ENCODE assay signal across 1 cellular context in the genomic region with DNA sequence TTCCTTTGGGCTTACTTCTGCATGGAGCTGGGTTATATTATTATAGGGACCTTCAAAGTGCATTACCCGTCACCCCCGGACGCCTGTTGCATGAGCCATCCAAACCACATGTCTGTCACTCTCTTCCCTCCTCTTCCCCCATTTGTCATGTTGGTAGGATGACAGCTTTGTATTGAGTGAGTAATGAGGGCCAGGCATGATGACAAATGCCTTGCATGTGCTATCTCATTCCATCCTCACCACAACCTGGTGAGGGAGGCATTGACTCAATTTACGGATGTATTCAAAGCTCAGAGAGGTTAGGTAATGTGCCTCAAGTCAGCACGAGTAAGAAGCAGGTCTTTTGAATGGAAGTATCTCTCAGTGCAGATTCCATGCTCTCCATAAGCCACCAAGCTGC.
TF ChIP-seq lines count a peak whose summit lies in the region.

No MANE protein-coding gene starts in this region.

TF ChIP-seq in GM23338, 12 proteins besides CTCF, POLR2A, EP300 and RAD21 (continued from another document):
- TF ChIP-seq, protein P1, sequence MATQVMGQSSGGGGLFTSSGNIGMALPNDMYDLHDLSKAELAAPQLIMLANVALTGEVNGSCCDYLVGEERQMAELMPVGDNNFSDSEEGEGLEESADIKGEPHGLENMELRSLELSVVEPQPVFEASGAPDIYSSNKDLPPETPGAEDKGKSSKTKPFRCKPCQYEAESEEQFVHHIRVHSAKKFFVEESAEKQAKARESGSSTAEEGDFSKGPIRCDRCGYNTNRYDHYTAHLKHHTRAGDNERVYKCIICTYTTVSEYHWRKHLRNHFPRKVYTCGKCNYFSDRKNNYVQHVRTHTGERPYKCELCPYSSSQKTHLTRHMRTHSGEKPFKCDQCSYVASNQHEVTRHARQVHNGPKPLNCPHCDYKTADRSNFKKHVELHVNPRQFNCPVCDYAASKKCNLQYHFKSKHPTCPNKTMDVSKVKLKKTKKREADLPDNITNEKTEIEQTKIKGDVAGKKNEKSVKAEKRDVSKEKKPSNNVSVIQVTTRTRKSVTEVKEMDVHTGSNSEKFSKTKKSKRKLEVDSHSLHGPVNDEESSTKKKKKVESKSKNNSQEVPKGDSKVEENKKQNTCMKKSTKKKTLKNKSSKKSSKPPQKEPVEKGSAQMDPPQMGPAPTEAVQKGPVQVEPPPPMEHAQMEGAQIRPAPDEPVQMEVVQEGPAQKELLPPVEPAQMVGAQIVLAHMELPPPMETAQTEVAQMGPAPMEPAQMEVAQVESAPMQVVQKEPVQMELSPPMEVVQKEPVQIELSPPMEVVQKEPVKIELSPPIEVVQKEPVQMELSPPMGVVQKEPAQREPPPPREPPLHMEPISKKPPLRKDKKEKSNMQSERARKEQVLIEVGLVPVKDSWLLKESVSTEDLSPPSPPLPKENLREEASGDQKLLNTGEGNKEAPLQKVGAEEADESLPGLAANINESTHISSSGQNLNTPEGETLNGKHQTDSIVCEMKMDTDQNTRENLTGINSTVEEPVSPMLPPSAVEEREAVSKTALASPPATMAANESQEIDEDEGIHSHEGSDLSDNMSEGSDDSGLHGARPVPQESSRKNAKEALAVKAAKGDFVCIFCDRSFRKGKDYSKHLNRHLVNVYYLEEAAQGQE (IDR thresholded peaks at IDR 0.05; ENCODE audit: unreplicated experiment), result no peak
- no peak for TF ChIP-seq ZNF462 (CRISPR knock-in tag; IDR thresholded peaks at IDR 0.05)
- TF ChIP-seq ZNF331 (CRISPR knock-in tag; IDR thresholded peaks at IDR 0.05; ENCODE audit: low read depth), result no peak
- no peak for TF ChIP-seq NANOG (IDR thresholded peaks at IDR 0.05; ENCODE audit: borderline replicate concordance)
- no peak for TF ChIP-seq STAT1 (IDR thresholded peaks at IDR 0.05; ENCODE audit: unreplicated experiment)
- TF ChIP-seq EZH2phosphoT487 (IDR thresholded peaks at IDR 0.05; ENCODE audit: unreplicated experiment), result no peak
